22 cellular contexts compared by ENCODE assay signal in genomic region chr4:25680580-25680979, GRCh38. TPM values are rescaled to one million over a fixed set of nuclear protein-coding genes. Genes with fewer than 3 reads are reported as not detected.
"Had no signal": no experiment of that assay in that cellular context is flagged by ENCODE, and none has a peak within 500 bp of the region (broad histone marks: within the 10 kb centered on the region; RNA-seq: fewer than 3 reads in every experiment).

No MANE protein-coding gene starts in this region.

- H3K27me3 ChIP-seq: SJSA1 had no signal

- H3K36me3 ChIP-seq: SJSA1 had no signal

- DNase-seq: KBM-7, NCI-H1092 treated with DMSO at 0.1 percent for 48 hours, NCI-H1436, NCI-H187, NCI-H2029, NCI-H2081 treated with DMSO at 0.1 percent for 48 hours, NCI-H2171, NCI-H226, NCI-H446, NCI-H510A, NCI-H524 treated with DMSO at 0.1 percent for 48 hours, NCI-H69, NCI-H774, Right ventricle myocardium superior, RPMI8226, SIG-M5 had no signal

- H3K27ac ChIP-seq: SJSA1, SK-N-MC had no signal

- FAIRE-seq: RCC 7860 had no signal

- H3K4me3 ChIP-seq: SJSA1, SK-N-MC had no signal

- H3K4me1 ChIP-seq: SJSA1 had no signal

- H3K9me3 ChIP-seq: SJSA1 had no signal

RNA-seq across cellular contexts. Expression of gene SLC34A2, which starts 24.9 kb away (rescaled TPM):
- total RNA-seq: HT-29, LHCN-M2, MCF 10A, SJSA1 had no signal
